Comparison of ENCODE assay signal across 12 cellular contexts in the genomic region with DNA sequence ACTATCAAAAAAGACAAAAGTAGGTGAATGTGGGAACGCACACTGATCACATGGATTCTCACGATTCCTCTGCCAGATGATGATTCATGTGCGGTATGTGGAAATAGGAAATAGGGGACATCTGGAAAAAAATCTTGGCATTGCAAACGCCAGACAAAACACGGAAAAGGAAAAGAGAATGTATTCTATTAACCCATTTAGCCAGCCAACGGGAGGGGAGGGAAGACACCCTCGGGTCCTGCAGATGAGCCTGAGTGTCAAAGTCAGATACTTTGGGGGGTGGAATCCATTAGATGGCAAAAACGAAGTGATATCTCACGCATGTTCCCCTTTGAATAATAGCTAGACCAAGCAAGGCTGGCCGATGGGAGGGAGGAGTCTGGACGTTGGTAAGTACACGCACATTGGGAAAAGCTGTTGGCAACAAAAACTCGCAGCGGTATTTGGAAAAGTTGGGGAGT.
DNase-seq lines count a peak whose midpoint lies in the region; ATAC-seq and TF ChIP-seq lines count a peak whose summit lies in the region.
"Had no signal": no experiment of that assay in that cellular context is flagged by ENCODE, and none has a peak within 500 bp of the region (broad histone marks: within the 10 kb centered on the region; RNA-seq: fewer than 3 reads in every experiment).

No MANE protein-coding gene starts in this region.

- H3K27ac ChIP-seq in adrenal gland, result peak overlapping the region in 3 of 5 donors; percentile 19 to 84 (median 66)
- peak overlapping the region; percentile 59 to 88 (median 78) for H3K27ac ChIP-seq in heart left ventricle

- TF ChIP-seq CTCF in AG09319 (IDR thresholded peaks at IDR 0.05; ENCODE audit: low read depth, low read length) (no peak), adrenal gland (IDR thresholded peaks at IDR 0.05) (no peak), heart left ventricle (IDR thresholded peaks at IDR 0.05) (no peak), progenitor cell of endocrine pancreas (IDR thresholded peaks at IDR 0.05; ENCODE audit: unreplicated experiment) (no peak)

- WGBS in adrenal gland, 4 donors, result 47 to 56% (median 56%) methylated on average over 14 of the region's 14 CpGs
- 28 to 54% (median 43%) methylated on average over 14 of the region's 14 CpGs for WGBS in heart left ventricle, 4 donors

- no peak overlapping the region for H3K4me3 ChIP-seq in adrenal gland
- H3K4me3 ChIP-seq in heart left ventricle, result peak overlapping the region in 9 of 12 donors; percentile 6 to 41 (median 19)

- H3K27me3 ChIP-seq in adrenal gland, result no peaks in the 10 kb centered on the region
- H3K27me3 ChIP-seq in heart left ventricle, result no peaks in the 10 kb centered on the region

- DNase-seq in AG09319 (ENCODE audit: extremely low read depth, low read depth) (peak; percentile 56), adrenal gland (peak in 3 of 7 donors; percentile 32 to 68 (median 34)), heart left ventricle (peak in 3 of 5 donors; percentile 61 to 68 (median 66)), pulmonary artery endothelial cell (ENCODE audit: low read depth, low spot score) (peak; percentile 82), progenitor cell of endocrine pancreas (ENCODE audit: low spot score, unreplicated experiment) (no peak), NCI-H1694 (lab: John Stamatoyannopoulos, UW) (no peak)
- DNase-seq in activated T-helper 1 cell treated with anti-CD3 and anti-CD28 coated beads, Interleukin-12 subunit alpha, Interleukin-12 subunit beta, Interleukin-2, Interleukin-4 antibody, amounts not matched to agents 30 ng/mL and 10 ng/mL and 1 ng/mL, durations not matched to agents 14 hours and 24 hours and 36 hours (ENCODE audit: low spot score), result no peak
- DNase-seq: activated CD4-positive, alpha-beta T cell treated with anti-CD3 and anti-CD28 coated beads, Interleukin-2, amount 50 U/mL, for 1 hour; CD4-positive, alpha-beta T cell; NCI-H146; stimulated activated naive CD4-positive, alpha-beta T cell had no signal

- H3K36me3 Mint-ChIP-seq in activated T-helper 1 cell treated with anti-CD3 and anti-CD28 coated beads, Interleukin-12 subunit alpha, Interleukin-12 subunit beta, Interleukin-2, Interleukin-4 antibody, amounts not matched to agents 30 ng/mL and 10 ng/mL and 1 ng/mL, durations not matched to agents 14 hours and 24 hours and 36 hours (ENCODE audit: low read depth), result no peaks in the 10 kb centered on the region
- H3K36me3 Mint-ChIP-seq in progenitor cell of endocrine pancreas (ENCODE audit: insufficient read depth), result peaks cover 3% of the 10 kb centered on the region

- H3K4me3 Mint-ChIP-seq in activated T-helper 1 cell treated with anti-CD3 and anti-CD28 coated beads, Interleukin-12 subunit alpha, Interleukin-12 subunit beta, Interleukin-2, Interleukin-4 antibody, amounts not matched to agents 30 ng/mL and 10 ng/mL and 1 ng/mL, durations not matched to agents 14 hours and 24 hours and 36 hours, result no peak overlapping the region
- no peak overlapping the region for H3K4me3 Mint-ChIP-seq in progenitor cell of endocrine pancreas (ENCODE audit: low read depth)
- H3K4me3 Mint-ChIP-seq: CD4-positive, alpha-beta T cell had no signal

- intact Hi-C loops in adrenal gland (cut with DNase I), result loop anchor here in 1 of 2 donors (5.0 kb wide), 1 partner anchor 179 kb away; no protein-coding TSS in a partner anchor
- intact Hi-C loops in heart left ventricle (cut with DNase I), result loop anchor here in 7 of 10 donors (5.0 kb wide), 3 partner anchors 69 to 329 kb away; a partner anchor contains a TSS
- intact Hi-C loops in activated T-helper 1 cell treated with anti-CD3 and anti-CD28 coated beads, Interleukin-12 subunit alpha, Interleukin-12 subunit beta, Interleukin-2, Interleukin-4 antibody, amounts not matched to agents 30 ng/mL and 10 ng/mL and 1 ng/mL, durations not matched to agents 14 hours and 24 hours and 36 hours (cut with micrococcal nuclease), result no loop called here

- no peak for TF ChIP-seq POLR2A in adrenal gland (IDR thresholded peaks at IDR 0.05)
- TF ChIP-seq POLR2A in heart left ventricle (IDR thresholded peaks at IDR 0.05), result no peak

- H3K27ac Mint-ChIP-seq in activated T-helper 1 cell treated with anti-CD3 and anti-CD28 coated beads, Interleukin-12 subunit alpha, Interleukin-12 subunit beta, Interleukin-2, Interleukin-4 antibody, amounts not matched to agents 30 ng/mL and 10 ng/mL and 1 ng/mL, durations not matched to agents 14 hours and 24 hours and 36 hours, result no peak overlapping the region
- no peak overlapping the region for H3K27ac Mint-ChIP-seq in progenitor cell of endocrine pancreas
- H3K27ac Mint-ChIP-seq: CD4-positive, alpha-beta T cell had no signal

- peaks cover 15% of the 10 kb centered on the region for H3K27me3 Mint-ChIP-seq in activated T-helper 1 cell treated with anti-CD3 and anti-CD28 coated beads, Interleukin-12 subunit alpha, Interleukin-12 subunit beta, Interleukin-2, Interleukin-4 antibody, amounts not matched to agents 30 ng/mL and 10 ng/mL and 1 ng/mL, durations not matched to agents 14 hours and 24 hours and 36 hours (ENCODE audit: insufficient read depth)
- H3K27me3 Mint-ChIP-seq in progenitor cell of endocrine pancreas, result peaks cover 21% of the 10 kb centered on the region

- ATAC-seq in heart left ventricle, result peak; percentile 16 to 59 (median 47)
- no peak for ATAC-seq in GM19351 (IDR thresholded peaks at IDR 0.05; ENCODE audit: unreplicated experiment)

- H3K9me3 ChIP-seq in adrenal gland (replicated peaks in 1 of 3) (no peaks in the 10 kb centered on the region), heart left ventricle (no peaks in the 10 kb centered on the region)

- H3K4me1 ChIP-seq in adrenal gland (replicated peaks in 1 of 2) (peaks cover 0 to 6% of the 10 kb centered on the region in 2 donors), heart left ventricle (peaks cover 19 to 86% (median 76%) of the 10 kb centered on the region in 12 donors)

- no peaks in the 10 kb centered on the region for H3K9me3 Mint-ChIP-seq in activated T-helper 1 cell treated with anti-CD3 and anti-CD28 coated beads, Interleukin-12 subunit alpha, Interleukin-12 subunit beta, Interleukin-2, Interleukin-4 antibody, amounts not matched to agents 30 ng/mL and 10 ng/mL and 1 ng/mL, durations not matched to agents 14 hours and 24 hours and 36 hours
- H3K9me3 Mint-ChIP-seq in progenitor cell of endocrine pancreas (ENCODE audit: low read depth), result peaks cover 6% of the 10 kb centered on the region
- H3K9me3 Mint-ChIP-seq: CD4-positive, alpha-beta T cell had no signal

- H3K36me3 ChIP-seq in adrenal gland (replicated peaks in 1 of 2) (peaks cover 0 to 4% of the 10 kb centered on the region in 2 donors), heart left ventricle (no peaks in the 10 kb centered on the region)

- no peaks in the 10 kb centered on the region for H3K4me1 Mint-ChIP-seq in activated T-helper 1 cell treated with anti-CD3 and anti-CD28 coated beads, Interleukin-12 subunit alpha, Interleukin-12 subunit beta, Interleukin-2, Interleukin-4 antibody, amounts not matched to agents 30 ng/mL and 10 ng/mL and 1 ng/mL, durations not matched to agents 14 hours and 24 hours and 36 hours (ENCODE audit: low read depth)
- H3K4me1 Mint-ChIP-seq in progenitor cell of endocrine pancreas (ENCODE audit: low read depth), result peaks cover 8% of the 10 kb centered on the region

Comparison
In these comparisons a context has a peak if more than half of its experiments do, and no peak if none do; other contexts are left out.
1. DNase-seq: peak in AG09319 (single experiment), heart left ventricle (3 of 5) and pulmonary artery endothelial cell (single experiment); none in activated T-helper 1 cell treated with anti-CD3 and anti-CD28 coated beads, Interleukin-12 subunit alpha, Interleukin-12 subunit beta, Interleukin-2, Interleukin-4 antibody, amounts not matched to agents 30 ng/mL and 10 ng/mL and 1 ng/mL, durations not matched to agents 14 hours and 24 hours and 36 hours (single experiment), progenitor cell of endocrine pancreas (single experiment) and NCI-H1694 (single experiment).
2. H3K4me3 ChIP-seq: peak in heart left ventricle (9 of 12); none in adrenal gland (0 of 4).